Comparison of ENCODE assay signal across 8 cellular contexts in the genomic region with DNA sequence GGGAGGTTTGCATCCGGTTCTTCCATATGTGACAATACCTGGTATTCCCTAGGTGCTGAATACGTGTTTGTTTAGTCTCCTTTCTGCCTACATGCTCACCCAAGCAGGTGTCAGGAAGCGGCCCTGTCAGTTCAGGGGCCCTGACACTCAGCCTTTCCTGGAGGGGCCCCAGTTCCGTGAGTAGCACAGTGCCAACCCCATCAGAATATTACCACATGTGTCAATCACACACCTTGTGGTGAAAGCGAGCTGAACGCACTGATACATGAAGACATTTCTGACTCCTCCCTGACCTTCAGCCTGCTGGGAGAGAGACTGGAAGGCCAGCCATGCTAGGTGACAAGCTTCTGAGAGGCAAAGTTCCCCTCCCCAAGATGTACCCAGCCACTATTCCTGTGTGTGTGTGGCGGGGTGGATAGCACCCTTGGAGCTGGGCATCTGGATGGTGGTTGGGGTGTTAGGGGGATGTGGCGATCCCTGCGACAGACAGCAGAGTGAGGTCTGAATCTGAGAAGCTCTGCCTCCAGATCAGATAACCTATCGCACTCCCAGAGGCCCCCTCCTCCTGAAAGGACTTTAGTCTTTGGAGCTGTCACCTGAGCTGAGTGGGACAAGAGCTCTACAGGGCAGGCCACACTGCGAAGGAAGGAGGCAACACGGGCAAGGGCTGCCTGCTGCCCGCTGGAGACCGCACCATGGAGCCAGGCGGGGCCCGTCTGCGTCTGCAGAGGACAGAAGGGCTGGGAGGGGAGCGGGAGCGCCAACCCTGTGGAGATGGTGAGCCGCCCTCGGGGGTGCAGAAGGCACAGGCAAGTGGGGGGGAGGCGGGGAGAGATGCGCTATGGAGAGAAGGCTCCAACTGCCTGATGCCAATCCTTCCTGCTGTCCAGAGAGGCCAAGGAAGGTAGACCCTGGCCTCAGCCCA. TPM values are rescaled to one million over a fixed set of nuclear protein-coding genes. Genes with fewer than 3 reads are reported as not detected.
DNase-seq lines count a peak whose midpoint lies in the region; ATAC-seq lines count a peak whose summit lies in the region.

A gene with protein sequence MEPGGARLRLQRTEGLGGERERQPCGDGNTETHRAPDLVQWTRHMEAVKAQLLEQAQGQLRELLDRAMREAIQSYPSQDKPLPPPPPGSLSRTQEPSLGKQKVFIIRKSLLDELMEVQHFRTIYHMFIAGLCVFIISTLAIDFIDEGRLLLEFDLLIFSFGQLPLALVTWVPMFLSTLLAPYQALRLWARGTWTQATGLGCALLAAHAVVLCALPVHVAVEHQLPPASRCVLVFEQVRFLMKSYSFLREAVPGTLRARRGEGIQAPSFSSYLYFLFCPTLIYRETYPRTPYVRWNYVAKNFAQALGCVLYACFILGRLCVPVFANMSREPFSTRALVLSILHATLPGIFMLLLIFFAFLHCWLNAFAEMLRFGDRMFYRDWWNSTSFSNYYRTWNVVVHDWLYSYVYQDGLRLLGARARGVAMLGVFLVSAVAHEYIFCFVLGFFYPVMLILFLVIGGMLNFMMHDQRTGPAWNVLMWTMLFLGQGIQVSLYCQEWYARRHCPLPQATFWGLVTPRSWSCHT (plus strand): TSS at position 604 of the 925 bp plus-strand sequence. CDS start 92 bp downstream, at position 696.

- ATAC-seq in HG02763 (IDR thresholded peaks at IDR 0.05; ENCODE audit: unreplicated experiment) = peak; percentile 42
- ATAC-seq in left colon = peak; percentile 43
- no peak for ATAC-seq in Right ventricle myocardium superior (ENCODE audit: poor library complexity)

- peak within 1 kb of the TSS; percentile 86 for H3K27ac Mint-ChIP-seq in activated CD4-positive, alpha-beta T cell treated with anti-CD3 and anti-CD28 coated beads, Interleukin-2, amount 10 ng/mL, durations not matched to agents 7 days and 5 days

- DNase-seq in COLO668 (lab: John Stamatoyannopoulos, UW; ENCODE audit: unreplicated experiment) (peak; percentile 54), left colon (no peak), dermis blood vessel endothelial cell (no peak), KG1 (lab: John Stamatoyannopoulos, UW) (no peak), GM03348 (ENCODE audit: low spot score) (no peak), Right ventricle myocardium superior (no peak)
- DNase-seq in activated CD4-positive, alpha-beta T cell treated with anti-CD3 and anti-CD28 coated beads, Interleukin-2, amount 10 ng/mL, durations not matched to agents 7 days and 5 days = peak; percentile 67

- CTCF ChIA-PET in activated CD4-positive, alpha-beta T cell treated with anti-CD3 and anti-CD28 coated beads, Interleukin-2, amount 10 ng/mL, durations not matched to agents 7 days and 5 days (lab: Charles Lee) = interaction anchor here (0.6 to 9.6 kb wide), 14 partner anchors 10 to 242 kb away, joined by 3 to 99 read pairs (median 3); no protein-coding TSS in a partner anchor

- H3K4me1 Mint-ChIP-seq in activated CD4-positive, alpha-beta T cell treated with anti-CD3 and anti-CD28 coated beads, Interleukin-2, amount 10 ng/mL, durations not matched to agents 7 days and 5 days = peaks cover 59% of the 10 kb centered on the region

- intact Hi-C loops in left colon (cut with DNase I, micrococcal nuclease) = no loop called here
- intact Hi-C loops in Right ventricle myocardium superior (cut with DNase I) = no loop called here

- H3K27me3 Mint-ChIP-seq in activated CD4-positive, alpha-beta T cell treated with anti-CD3 and anti-CD28 coated beads, Interleukin-2, amount 10 ng/mL, durations not matched to agents 7 days and 5 days = peaks cover under 1% of the 10 kb centered on the region

- H3K9me3 Mint-ChIP-seq in activated CD4-positive, alpha-beta T cell treated with anti-CD3 and anti-CD28 coated beads, Interleukin-2, amount 10 ng/mL, durations not matched to agents 7 days and 5 days = no peaks in the 10 kb centered on the region

- POLR2A ChIA-PET in activated CD4-positive, alpha-beta T cell treated with anti-CD3 and anti-CD28 coated beads, Interleukin-2, amount 10 ng/mL, durations not matched to agents 7 days and 5 days (lab: Charles Lee) = interaction anchor here (0.5 kb wide), 1 partner anchor 33 kb away, joined by 3 read pairs; no protein-coding TSS in a partner anchor

- H3K4me3 Mint-ChIP-seq in activated CD4-positive, alpha-beta T cell treated with anti-CD3 and anti-CD28 coated beads, Interleukin-2, amount 10 ng/mL, durations not matched to agents 7 days and 5 days = peak within 1 kb of the TSS; percentile 2

- no peaks in the 10 kb centered on the region for H3K36me3 Mint-ChIP-seq in activated CD4-positive, alpha-beta T cell treated with anti-CD3 and anti-CD28 coated beads, Interleukin-2, amount 10 ng/mL, durations not matched to agents 7 days and 5 days (ENCODE audit: low read depth)

RNA-seq across cellular contexts. Expression of the gene that starts here (rescaled TPM):
- total RNA-seq in activated CD4-positive, alpha-beta T cell treated with anti-CD3 and anti-CD28 coated beads, Interleukin-2, amount 10 ng/mL, durations not matched to agents 7 days and 5 days = 1 to 10 TPM; 1.0 to 1.7 TPM
- total RNA-seq in left colon (not detected), dermis blood vessel endothelial cell (not detected in 2 replicates), Right ventricle myocardium superior (not detected)

Comparison
In these comparisons a context has a peak if more than half of its experiments do, and no peak if none do; other contexts are left out.
1. Peak in ATAC-seq in left colon; RNA of the gene not detected or under 1 TPM.
2. DNase-seq: peak in COLO668 (single experiment) and activated CD4-positive, alpha-beta T cell treated with anti-CD3 and anti-CD28 coated beads, Interleukin-2, amount 10 ng/mL, durations not matched to agents 7 days and 5 days (single experiment); none in left colon (0 of 2), dermis blood vessel endothelial cell (single experiment), KG1 (single experiment), GM03348 (single experiment) and Right ventricle myocardium superior (single experiment).